ENCODE assay signal across 19 cellular contexts in genomic region chr6:85363870-85364269, GRCh38.
"Had no signal": no experiment of that assay in that cellular context is flagged by ENCODE, and none has a peak within 500 bp of the region (broad histone marks: within the 10 kb centered on the region; RNA-seq: fewer than 3 reads in every experiment).

No MANE protein-coding gene starts in this region.

- ATAC-seq: left lobe of liver had no signal

- H3K9me3 ChIP-seq: ascending aorta, tibial artery had no signal

- FAIRE-seq: urothelium cell line had no signal

- H3K27ac ChIP-seq: ascending aorta, tibial artery had no signal

- H3K4me3 ChIP-seq: ascending aorta, lung, tibial artery had no signal

- H3K27me3 ChIP-seq: ascending aorta, tibial artery had no signal

- DNase-seq: activated CD8-positive, alpha-beta memory T cell treated with anti-CD3 and anti-CD28 coated beads, Interleukin-2, amount 50 U/mL, for 48 hours; activated effector memory CD4-positive, alpha-beta T cell treated with Interleukin-2 at 50 U/mL for 16 hours; activated naive CD4-positive, alpha-beta T cell treated with anti-CD3 and anti-CD28 coated beads, Interleukin-2, amount 50 U/mL, for 16 hours; activated T-cell treated with anti-CD3 and anti-CD28 coated beads, Interleukin-2, amount 50 U/mL, for 48 hours; effector memory CD4-positive, alpha-beta T cell; foreskin melanocyte; hypothalamus; islet precursor cell; midbrain; nephron progenitor cell; nucleus accumbens; substantia nigra; T-helper 1 cell; T-helper 9 cell; tibial artery had no signal

- H3K36me3 ChIP-seq: ascending aorta, tibial artery had no signal
